8 cellular contexts compared by ENCODE assay signal in genomic region chr7:151060416-151061234, GRCh38. TPM values are rescaled to one million over a fixed set of nuclear protein-coding genes. Genes with fewer than 3 reads are reported as not detected.
DNase-seq lines count a peak whose midpoint lies in the region; ATAC-seq, FAIRE-seq and TF ChIP-seq lines count a peak whose summit lies in the region.

No MANE protein-coding gene starts in this region.

- no peaks in the 10 kb centered on the region for H3K27me3 Mint-ChIP-seq in dendritic cell treated with granulocyte-macrophage colony-stimulating factor and Interleukin-4, amounts not matched to agents 40 ng/mL and 50 ng/mL, for 4 days

- no peaks in the 10 kb centered on the region for H3K9me3 Mint-ChIP-seq in dendritic cell treated with granulocyte-macrophage colony-stimulating factor and Interleukin-4, amounts not matched to agents 40 ng/mL and 50 ng/mL, for 4 days

- peak in 2 of 5 donors; percentile 56 to 66 for DNase-seq in heart left ventricle
- no peak for DNase-seq in Right ventricle myocardium inferior (ENCODE audit: missing footprints)
- peak; percentile 91 for DNase-seq in RCC 7860 (ENCODE audit: low spot score)
- no peak for DNase-seq in vagina (ENCODE audit: extremely low spot score in 2 of 2)
- no peak for DNase-seq in iPS-NIHi11 (ENCODE audit: low spot score)
- no peak for DNase-seq in MV-4-11 (lab: John Stamatoyannopoulos, UW)

- peaks cover 68% of the 10 kb centered on the region for H3K36me3 Mint-ChIP-seq in dendritic cell treated with granulocyte-macrophage colony-stimulating factor and Interleukin-4, amounts not matched to agents 40 ng/mL and 50 ng/mL, for 4 days (ENCODE audit: low read depth)

- peak in 1 of 12 donors; percentile 20 for TF ChIP-seq CTCF in heart left ventricle (IDR thresholded peaks at IDR 0.05)
- no peak for TF ChIP-seq CTCF in vagina (IDR thresholded peaks at IDR 0.05)

- H3K36me3 ChIP-seq in heart left ventricle (peaks cover 0 to 23% (median 18%) of the 10 kb centered on the region in 9 donors), vagina (peaks cover 0 to 17% of the 10 kb centered on the region in 2 donors)

- H3K4me3 ChIP-seq in heart left ventricle (peak overlapping the region; percentile 68 to 100 (median 90)), mononuclear cell (ENCODE audit: low read length) (peak overlapping the region; percentile 84), vagina (peak overlapping the region; percentile 87 to 91)

- peak overlapping the region; percentile 91 for H3K4me3 Mint-ChIP-seq in dendritic cell treated with granulocyte-macrophage colony-stimulating factor and Interleukin-4, amounts not matched to agents 40 ng/mL and 50 ng/mL, for 4 days

- H3K4me1 ChIP-seq in heart left ventricle (peaks cover 9 to 55% (median 49%) of the 10 kb centered on the region in 12 donors), mononuclear cell (ENCODE audit: insufficient read depth, low read length) (peaks cover 36% of the 10 kb centered on the region), vagina (peaks cover 63% of the 10 kb centered on the region)

- TF ChIP-seq POLR2A in heart left ventricle (IDR thresholded peaks at IDR 0.05) (no peak), vagina (IDR thresholded peaks at IDR 0.05) (no peak)

- 12 to 15% (median 13%) methylated on average over 12 to 21 of the region's 21 CpGs for WGBS in heart left ventricle, 4 donors

- intact Hi-C loops in heart left ventricle (cut with DNase I) (loop anchor here in 3 of 10 donors (1.0 to 10.0 kb wide), 3 partner anchors 20 to 54 kb away; partner anchors contain the start of gene FASTK (in 2 of the 3)), Right ventricle myocardium inferior (cut with DNase I) (no loop called here), vagina (cut with DNase I) (no loop called here)
- intact Hi-C loops in dendritic cell treated with granulocyte-macrophage colony-stimulating factor and Interleukin-4, amounts not matched to agents 40 ng/mL and 50 ng/mL, for 4 days (cut with micrococcal nuclease): no loop called here

- ATAC-seq in heart left ventricle: peak in 1 of 4 donors; percentile 3
- ATAC-seq in Right ventricle myocardium inferior: no peak

- FAIRE-seq in RCC 7860 (lab: Jason Lieb, UNC): peak; percentile 64

- H3K27ac Mint-ChIP-seq in dendritic cell treated with granulocyte-macrophage colony-stimulating factor and Interleukin-4, amounts not matched to agents 40 ng/mL and 50 ng/mL, for 4 days: peak overlapping the region; percentile 92

- peaks cover 52% of the 10 kb centered on the region for H3K4me1 Mint-ChIP-seq in dendritic cell treated with granulocyte-macrophage colony-stimulating factor and Interleukin-4, amounts not matched to agents 40 ng/mL and 50 ng/mL, for 4 days (ENCODE audit: low read depth)

- H3K9me3 ChIP-seq in heart left ventricle: no peaks in the 10 kb centered on the region
- H3K9me3 ChIP-seq in mononuclear cell (ENCODE audit: low read depth, low read length): no peaks in the 10 kb centered on the region
- H3K9me3 ChIP-seq in vagina: no peaks in the 10 kb centered on the region

- H3K27me3 ChIP-seq in heart left ventricle: no peaks in the 10 kb centered on the region
- no peaks in the 10 kb centered on the region for H3K27me3 ChIP-seq in mononuclear cell (ENCODE audit: insufficient read depth, low read length)
- no peaks in the 10 kb centered on the region for H3K27me3 ChIP-seq in vagina

- H3K27ac ChIP-seq in heart left ventricle (peak overlapping the region in 10 of 12 donors; percentile 90 to 99 (median 98)), vagina (peak overlapping the region; percentile 99)

RNA-seq across cellular contexts. Expression of gene SLC4A2, which starts 1.2 kb away (rescaled TPM):
- total RNA-seq in heart left ventricle (10 to 100 TPM; 44.1 to 84.3 (median 54.8) TPM), Right ventricle myocardium inferior (61.2 TPM), mononuclear cell (9.4 TPM), vagina (66.5 TPM)
- 100 to 1,000 TPM in 1 of 2 donors, 10 to 100 TPM in 1; 68.3 to 113 TPM for polyA plus RNA-seq in heart left ventricle

RNA-seq across cellular contexts. Expression of gene CDK5, which starts 2.9 kb away (rescaled TPM):
- total RNA-seq in heart left ventricle: 10 to 100 TPM in 1 of 9 donors, 1 to 10 TPM in 8; 5.6 to 13.7 (median 8.5) TPM
- 1 to 10 TPM; 6.2 to 7.6 TPM for polyA plus RNA-seq in heart left ventricle
- total RNA-seq in Right ventricle myocardium inferior: 6.7 TPM
- total RNA-seq in mononuclear cell: 3.7 TPM
- 4.2 TPM for total RNA-seq in vagina

RNA-seq across cellular contexts. Expression of gene ASIC3, which starts 12.3 kb away (rescaled TPM):
- total RNA-seq in heart left ventricle: 1 to 10 TPM; 2.7 to 8.2 (median 4.8) TPM
- 10 to 100 TPM in 1 of 2 donors, 1 to 10 TPM in 1; 2.8 to 12.9 TPM for polyA plus RNA-seq in heart left ventricle
- total RNA-seq in Right ventricle myocardium inferior: 5.5 TPM
- 0.84 TPM for total RNA-seq in mononuclear cell
- total RNA-seq in vagina: 3.7 TPM

RNA-seq across cellular contexts. Expression of gene FASTK, which starts 20.0 kb away (rescaled TPM):
- total RNA-seq in heart left ventricle: 100 to 1,000 TPM in 2 of 9 donors, 10 to 100 TPM in 7; 59.9 to 124 (median 77.7) TPM
- polyA plus RNA-seq in heart left ventricle: 100 to 1,000 TPM in 1 of 2 donors, 10 to 100 TPM in 1; 75.7 to 168 TPM
- 79.2 TPM for total RNA-seq in Right ventricle myocardium inferior
- total RNA-seq in mononuclear cell: 33.6 TPM
- 60.2 TPM for total RNA-seq in vagina

RNA-seq across cellular contexts. Expression of gene TMUB1, which starts 22.7 kb away (rescaled TPM):
- total RNA-seq in heart left ventricle: 10 to 100 TPM; 21.8 to 62.8 (median 26.7) TPM
- polyA plus RNA-seq in heart left ventricle: 10 to 100 TPM; 66.1 to 82.6 TPM
- total RNA-seq in Right ventricle myocardium inferior: 35.5 TPM
- 20.0 TPM for total RNA-seq in mononuclear cell
- total RNA-seq in vagina: 40.3 TPM
